ENCODE assay signal across 18 cellular contexts in the genomic region with DNA sequence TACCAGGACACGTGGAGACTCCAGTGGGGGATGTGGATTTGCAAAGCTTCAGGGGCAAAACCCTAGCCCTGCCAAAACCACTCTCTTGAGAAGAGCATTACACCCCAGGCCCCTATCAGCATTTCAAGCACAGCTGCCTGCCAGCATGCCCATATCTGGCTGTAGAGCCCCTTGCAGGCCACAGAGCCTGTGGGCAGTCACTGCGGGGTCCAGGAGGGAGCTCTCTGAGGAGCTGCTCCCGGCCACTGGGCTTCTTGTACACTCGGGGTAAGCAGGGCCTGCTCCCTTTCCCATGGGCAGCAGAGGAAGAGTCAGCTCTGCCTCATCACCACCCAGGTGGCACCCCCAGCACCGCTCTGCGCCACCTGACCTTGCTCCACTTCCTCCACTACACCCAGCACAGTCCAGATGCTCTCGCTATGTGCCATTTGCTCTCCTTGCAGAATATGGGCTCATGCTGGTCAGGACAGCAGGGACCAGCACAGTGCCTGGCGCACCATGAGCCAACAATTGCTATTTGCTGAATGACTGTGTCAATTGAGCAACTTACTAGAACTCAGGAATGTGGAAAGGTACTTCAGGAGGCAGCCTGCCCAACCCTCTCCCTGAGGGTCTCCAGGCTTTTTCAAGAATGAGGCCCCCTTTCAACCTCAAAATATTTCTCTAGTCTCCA. TPM values are rescaled to one million over a fixed set of nuclear protein-coding genes. Genes with fewer than 3 reads are reported as not detected.
DNase-seq lines count a peak whose midpoint lies in the region; ATAC-seq, FAIRE-seq and TF ChIP-seq lines count a peak whose summit lies in the region.
"Had no signal": no experiment of that assay in that cellular context is flagged by ENCODE, and none has a peak within 500 bp of the region (broad histone marks: within the 10 kb centered on the region; RNA-seq: fewer than 3 reads in every experiment).

No MANE protein-coding gene starts in this region.

- peaks cover 4% of the 10 kb centered on the region; the same call in 1 of the 2 replicates for H3K79me2 ChIP-seq in H9 (ENCODE audit: insufficient read depth, low read length)
- H3K79me2 ChIP-seq in GM12878 (ENCODE audit: control insufficient read depth, insufficient read depth, low read length), result peaks cover 1% of the 10 kb centered on the region

- no peak overlapping the region for H2AK5ac ChIP-seq in H9 (ENCODE audit: insufficient read length, low read length)

- no peak for FAIRE-seq in GM12878 (lab: Jason Lieb, UNC)
- FAIRE-seq: H54 had no signal

- H3K36me3 Mint-ChIP-seq in H9 (ENCODE audit: insufficient read depth in 1 of 3, low read depth in 3 of 3), result peaks cover 23 to 32% (median 31%) of the 10 kb centered on the region in 3 experiments
- peaks cover 12% of the 10 kb centered on the region for H3K36me3 Mint-ChIP-seq in type B pancreatic cell
- H3K36me3 Mint-ChIP-seq: CD4-positive, CD25-positive, alpha-beta regulatory T cell had no signal

- H3K27me3 ChIP-seq in H9 (ENCODE audit: insufficient read depth, low read length) (no peaks in the 10 kb centered on the region), GM12878 (replicated peaks in 1 of 2; ENCODE audit: control insufficient read depth in 2 of 2, insufficient read depth in 2 of 2, low read length in 1 of 2) (no peaks in the 10 kb centered on the region), lower lobe of right lung (ENCODE audit: low read depth) (no peaks in the 10 kb centered on the region)

- no peak for DNase-seq in H9
- DNase-seq in GM12878 (ENCODE audit: low read depth, low spot score), result no peak
- no peak for DNase-seq in lower lobe of right lung
- DNase-seq in type B pancreatic cell (ENCODE audit: extremely low spot score, unreplicated experiment), result no peak
- DNase-seq in DMS53 (lab: John Stamatoyannopoulos, UW), result no peak
- DNase-seq: Caco-2; CD4-positive, CD25-positive, alpha-beta regulatory T cell; DMS153; NCI-H1417; NCI-H1930; NCI-H446; NCI-H69; SIG-M5 had no signal

- H3K36me3 ChIP-seq in GM12878 (ENCODE audit: control insufficient read depth in 2 of 2, insufficient read depth in 2 of 2, low read length in 1 of 2) (peaks cover 8 to 9% of the 10 kb centered on the region in 2 experiments; a peak in 3 of 4 replicates), lower lobe of right lung (peaks cover 17% of the 10 kb centered on the region)

- no peaks in the 10 kb centered on the region for H4K20me1 ChIP-seq in H9 (ENCODE audit: control insufficient read depth, insufficient read depth, insufficient read length)
- no peaks in the 10 kb centered on the region; the same call in 1 of the 2 replicates for H4K20me1 ChIP-seq in GM12878 (ENCODE audit: control insufficient read depth, insufficient read depth)

- H3K4me1 Mint-ChIP-seq in H9 (peaks cover 73% of the 10 kb centered on the region in 2 experiments), type B pancreatic cell (ENCODE audit: unreplicated experiment) (peaks cover 11% of the 10 kb centered on the region)
- H3K4me1 Mint-ChIP-seq: B cell; CD4-positive, CD25-positive, alpha-beta regulatory T cell had no signal

- TF ChIP-seq EP300 in GM12878 (IDR thresholded peaks at IDR 0.05; ENCODE audit: borderline replicate concordance in 1 of 2, control insufficient read depth in 1 of 2, low read depth in 2 of 2, low read length in 2 of 2), result no peak

- H2BK5ac ChIP-seq in H9 (ENCODE audit: insufficient read length, low read length), result no peak overlapping the region

- SMC1A ChIA-PET in GM12878 (lab: Charles Lee; ENCODE audit: uncharacterized antibody, unreplicated experiment), result interaction anchor here (0.6 to 1.3 kb wide), 3 partner anchors 16 to 1219 kb away, joined by 3 read pairs; no protein-coding TSS in a partner anchor

- intact Hi-C loops in GM12878 (cut with micrococcal nuclease; ENCODE audit: unreplicated experiment), result no loop called here
- intact Hi-C loops in lower lobe of right lung (cut with DNase I), result no loop called here

- H2AFZ ChIP-seq in H9 (ENCODE audit: low read length), result no peak overlapping the region
- H2AFZ ChIP-seq in GM12878 (ENCODE audit: control insufficient read depth, low read depth, low read length), result no peak overlapping the region

- TF ChIP-seq RAD21 in GM12878 (IDR thresholded peaks at IDR 0.05; ENCODE audit: insufficient read depth, low read depth, low read length), result no peak

- no CpG with 5 or more reads among the region's 8 CpGs for WGBS in H9 (ENCODE audit: extremely low coverage, insufficient read length, low lambda C conversion rate)
- WGBS in GM12878 (ENCODE audit: insufficient coverage, insufficient replicate concordance, low lambda C conversion rate, missing lambda C conversion rate), result 95% methylated on average over 8 of the region's 8 CpGs

- H3K79me1 ChIP-seq in H9 (ENCODE audit: insufficient read depth, low read depth, low read length, poor library complexity, severe bottlenecking), result no peaks in the 10 kb centered on the region

- no peak overlapping the region for H4K91ac ChIP-seq in H9 (ENCODE audit: insufficient read length, low read depth, low read length)

- H3K27ac Mint-ChIP-seq in H9 (peak overlapping the region; percentile 69 to 93 (median 90)), type B pancreatic cell (peak overlapping the region; percentile 5)
- H3K27ac Mint-ChIP-seq: B cell; CD4-positive, CD25-positive, alpha-beta regulatory T cell had no signal

- H3K4me3 ChIP-seq in GM12878, result no peak overlapping the region
- H3K4me3 ChIP-seq in lower lobe of right lung, result no peak overlapping the region

- H3K9me3 Mint-ChIP-seq in H9 (no peaks in the 10 kb centered on the region), type B pancreatic cell (no peaks in the 10 kb centered on the region)
- H3K9me3 Mint-ChIP-seq: CD4-positive, CD25-positive, alpha-beta regulatory T cell had no signal

- peaks cover 34% of the 10 kb centered on the region for H3K4me1 ChIP-seq in H9 (ENCODE audit: insufficient read depth, low read length)
- no peaks in the 10 kb centered on the region for H3K4me1 ChIP-seq in GM12878 (ENCODE audit: control insufficient read depth, insufficient read depth, low read length)
- H3K4me1 ChIP-seq in lower lobe of right lung, result peaks cover 12% of the 10 kb centered on the region
- H3K4me1 ChIP-seq: Caco-2 had no signal

- RAD21 ChIA-PET in GM12878 (lab: Charles Lee; ENCODE audit: unreplicated experiment), result interaction anchor here (1.8 kb wide), 1 partner anchor 15 kb away, joined by 5 read pairs; no protein-coding TSS in a partner anchor

- ATAC-seq in GM12878 (peak; percentile 9; the same call in 2 of the 3 replicates), lower lobe of right lung (peak; percentile 25 to 29), HG03135 (IDR thresholded peaks at IDR 0.05; ENCODE audit: unreplicated experiment) (no peak), HG03457 (IDR thresholded peaks at IDR 0.05; ENCODE audit: unreplicated experiment) (no peak)

- no peak overlapping the region for H3K4me2 ChIP-seq in H9 (ENCODE audit: insufficient read depth, insufficient read length, low read length)
- no peak overlapping the region for H3K4me2 ChIP-seq in GM12878 (ENCODE audit: control insufficient read depth, insufficient read depth)

- TF ChIP-seq CTCF in H9 (conservative IDR thresholded peaks at IDR 0.05) (no peak), GM12878 (IDR thresholded peaks at IDR 0.05 in 2 of 3, conservative IDR thresholded peaks at IDR 0.05 in 1 of 3; ENCODE audit: control insufficient read depth in 2 of 3, extremely low read depth in 1 of 3, insufficient read depth in 1 of 3, low read depth in 3 of 3, low read length in 3 of 3) (no peak), lower lobe of right lung (IDR thresholded peaks at IDR 0.05) (no peak), type B pancreatic cell (conservative IDR thresholded peaks at IDR 0.05) (no peak)

- H3K18ac ChIP-seq in H9 (ENCODE audit: insufficient read length, low read depth, low read length), result peak overlapping the region; percentile 0

- POLR2A ChIA-PET in GM12878 (lab: Charles Lee), result no interaction called here

- H3K4ac ChIP-seq in H9 (ENCODE audit: low read depth, low read length), result no peak overlapping the region; the same call in 1 of the 2 replicates

- H2BK120ac ChIP-seq in H9 (ENCODE audit: low read depth, low read length, poor library complexity, severe bottlenecking), result no peak overlapping the region

- CTCF ChIA-PET in GM12878 (lab: Yijun Ruan, JAX), result interaction anchor here (0.6 to 3.6 kb wide), 4 partner anchors 14 to 771 kb away, joined by 4 to 15 read pairs (median 6); no protein-coding TSS in a partner anchor

- H2BK15ac ChIP-seq in H9 (ENCODE audit: low read depth, low read length), result no peak overlapping the region

- H3K27me3 Mint-ChIP-seq in H9 (ENCODE audit: low read depth), result peaks cover 3% of the 10 kb centered on the region
- H3K27me3 Mint-ChIP-seq in type B pancreatic cell, result no peaks in the 10 kb centered on the region
- H3K27me3 Mint-ChIP-seq: B cell had no signal

- in situ Hi-C loops in GM12878 (cut with MboI), result no loop called here

- H2BK20ac ChIP-seq in H9 (ENCODE audit: low read depth, low read length, poor library complexity, severe bottlenecking), result no peak overlapping the region

- H3K9ac ChIP-seq in H9 (ENCODE audit: extremely low read depth, insufficient read length, low read length), result no peak overlapping the region
- no peak overlapping the region for H3K9ac ChIP-seq in GM12878 (ENCODE audit: control insufficient read depth, insufficient read depth, low read length)

- H3K14ac ChIP-seq in H9 (ENCODE audit: insufficient read depth, low read length), result no peak overlapping the region; the same call in 1 of the 2 replicates

- no peak overlapping the region for H3K27ac ChIP-seq in H9 (ENCODE audit: insufficient read length, low read depth, low read length)
- H3K27ac ChIP-seq in GM12878 (ENCODE audit: control insufficient read depth, insufficient read depth), result no peak overlapping the region
- no peak overlapping the region for H3K27ac ChIP-seq in lower lobe of right lung
- H3K27ac ChIP-seq: HL-60 had no signal

- no peak overlapping the region for H4K5ac ChIP-seq in H9 (ENCODE audit: insufficient read length, low read depth, low read length)

- no peak overlapping the region for H3T11ph ChIP-seq in H9 (ENCODE audit: low read length)

- peak overlapping the region in 1 of 2 experiments; percentile 51; a peak in 2 of 5 replicates for H3K4me3 Mint-ChIP-seq in H9
- H3K4me3 Mint-ChIP-seq in type B pancreatic cell, result no peak overlapping the region
- H3K4me3 Mint-ChIP-seq: B cell; CD4-positive, CD25-positive, alpha-beta regulatory T cell had no signal

- no TSS peak for BruUV-seq in GM12878 (replicated peaks; lab: Mats Ljungman, UMichigan)

- no peaks in the 10 kb centered on the region for H3K9me3 ChIP-seq in H9 (ENCODE audit: control insufficient read depth, low read depth, low read length)
- H3K9me3 ChIP-seq in GM12878 (replicated peaks; ENCODE audit: control insufficient read depth, insufficient read depth, low read length), result no peaks in the 10 kb centered on the region
- no peaks in the 10 kb centered on the region for H3K9me3 ChIP-seq in lower lobe of right lung
- H3K9me3 ChIP-seq: Caco-2 had no signal

- no peak for TF ChIP-seq POLR2A in GM12878 (IDR thresholded peaks at IDR 0.05; ENCODE audit: low read depth, low read length)

- no peaks in the 10 kb centered on the region for H3K23me2 ChIP-seq in H9 (ENCODE audit: insufficient read length, low read depth, low read length, poor library complexity, severe bottlenecking)

- H3K56ac ChIP-seq in H9 (ENCODE audit: insufficient read length, low read depth, low read length), result no peak overlapping the region

- no peak overlapping the region for H2BK12ac ChIP-seq in H9 (ENCODE audit: insufficient read length, low read depth, low read length)

- no peak overlapping the region for H3K23ac ChIP-seq in H9 (ENCODE audit: insufficient read length, low read depth, low read length)

- no peak overlapping the region for H4K8ac ChIP-seq in H9 (replicated peaks; ENCODE audit: insufficient read length, low read depth, low read length)

RNA-seq across cellular contexts. Expression of a gene that starts 7.4 kb away (rescaled TPM):
- 29.7 and 29.8 TPM in 2 replicates for total RNA-seq in H9 (2021)
- 35.4 and 42.7 TPM in 2 replicates for total RNA-seq in GM12878 (2013; cell fraction: nucleolus; rRNA removed)
- total RNA-seq in GM12878 (2014; rRNA removed), result 17.4 and 19.6 TPM in 2 replicates
- total RNA-seq in GM12878 (2014; rRNA removed; fragmentation: Illumina TruSeq; extraction: Trizol), result 14.3 and 15.7 TPM in 2 replicates
- 15.7 and 17.8 TPM in 2 replicates for total RNA-seq in GM12878 (2021)
- 8.2 TPM for polyA plus RNA-seq in GM12878 (2011; ENCODE audit: low read depth)
- 16.8 and 19.7 TPM in 2 replicates for polyA plus RNA-seq in GM12878 (2011; rRNA removed)
- polyA plus RNA-seq in GM12878 (2011; cell fraction: cytosol; rRNA removed), result 16.8 and 18.0 TPM in 2 replicates
- polyA plus RNA-seq in GM12878 (2011; cell fraction: nucleus; rRNA removed), result 20.7 and 21.6 TPM in 2 replicates
- 8.8 and 9.1 TPM in 2 replicates for polyA plus RNA-seq in GM12878 (2012)
- 22.5 and 26.9 TPM in 2 replicates for polyA plus RNA-seq in GM12878 (2014; fragmentation: Illumina TruSeq; extraction: Trizol)
- polyA plus RNA-seq in GM12878 (2014; fragmentation: Nextera tagmentation; extraction: Ambion mirVana), result 1 to 10 TPM; 2.0 to 2.4 TPM
- 17.7 and 17.9 TPM in 2 replicates for polyA plus RNA-seq in GM12878 (2014; rRNA removed)
- 10 to 100 TPM; 11.0 to 11.4 TPM for polyA plus RNA-seq in GM12878 (2016; fragmentation: Nextera tagmentation; extraction: Ambion mirVana)
- polyA minus RNA-seq in GM12878 (2011; rRNA and poly(A)+ RNA removed), result 21.5 and 25.5 TPM in 2 replicates
- 3.7 and 8.1 TPM in 2 replicates for polyA minus RNA-seq in GM12878 (2011; cell fraction: cytosol; rRNA and poly(A)+ RNA removed)
- polyA minus RNA-seq in GM12878 (2011; cell fraction: nucleus; rRNA and poly(A)+ RNA removed), result 11.1 and 18.8 TPM in 2 replicates
- 7.6 TPM for total RNA-seq in lower lobe of right lung
- 7.2 and 26.9 TPM in 2 replicates for total RNA-seq in type B pancreatic cell (ENCODE audit: low replicate concordance)
- total RNA-seq: Caco-2 had no signal

Comparison
In these comparisons a context has a peak if more than half of its experiments do, and no peak if none do; other contexts are left out.
1. ATAC-seq: peak in GM12878 (single experiment) and lower lobe of right lung (2 of 2); none in HG03135 (single experiment) and HG03457 (single experiment).